1 cellular context compared by ENCODE assay signal in genomic region chr4:120812216-120812615, GRCh38.
TF ChIP-seq lines count a peak whose summit lies in the region.

No MANE protein-coding gene starts in this region.

TF ChIP-seq in SK-N-SH treated with all-trans-retinoic acid at 6 μM for 48 hours, 23 proteins besides CTCF, POLR2A, EP300 and RAD21 (continued from another document):
- TF ChIP-seq PATZ1 (CRISPR knock-in tag; IDR thresholded peaks at IDR 0.05; ENCODE audit: borderline replicate concordance) (no peak), BACH2 (CRISPR knock-in tag; IDR thresholded peaks at IDR 0.05; ENCODE audit: borderline replicate concordance) (no peak), ZNF8 (CRISPR knock-in tag; IDR thresholded peaks at IDR 0.05) (no peak), RARB (CRISPR knock-in tag; IDR thresholded peaks at IDR 0.05) (no peak), POU6F1 (CRISPR knock-in tag; IDR thresholded peaks at IDR 0.05; ENCODE audit: borderline replicate concordance, low read depth) (no peak), CSDC2 (CRISPR knock-in tag; IDR thresholded peaks at IDR 0.05) (no peak)
